Comparison of ENCODE assay signal across 20 cellular contexts in the genomic region with DNA sequence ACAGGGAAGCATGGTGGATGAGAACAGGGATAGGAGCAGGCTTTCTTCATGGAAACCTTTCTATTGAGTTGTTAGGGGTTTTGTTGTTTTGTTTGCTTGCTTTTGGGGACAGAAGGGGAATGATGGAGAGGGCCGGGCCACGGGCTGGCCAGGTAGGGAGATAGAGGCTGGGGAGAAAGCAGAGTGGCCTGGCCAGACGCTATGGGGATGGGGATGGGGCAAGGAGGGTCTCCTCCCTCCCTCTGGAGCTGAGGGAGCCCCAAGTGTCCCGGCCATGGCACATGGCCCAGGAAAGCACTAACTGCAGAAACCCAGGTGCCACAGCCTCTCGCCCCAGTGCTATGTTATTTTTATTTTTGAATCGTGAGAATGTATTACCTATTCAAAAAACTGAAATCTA. TPM values are rescaled to one million over a fixed set of nuclear protein-coding genes. Genes with fewer than 3 reads are reported as not detected.
"Had no signal": no experiment of that assay in that cellular context is flagged by ENCODE, and none has a peak within 500 bp of the region (broad histone marks: within the 10 kb centered on the region; RNA-seq: fewer than 3 reads in every experiment).

No MANE protein-coding gene starts in this region.

- H2AFZ ChIP-seq: neural progenitor cell had no signal

- H3K9ac ChIP-seq: neural progenitor cell had no signal

- DNase-seq: dorsolateral prefrontal cortex; effector CD4-positive, alpha-beta T cell; foreskin fibroblast; gastrocnemius medialis; left ventricle myocardium superior; lower lobe of right lung; naive B cell; psoas muscle; right cardiac atrium; sigmoid colon; stimulated activated CD4-positive, alpha-beta T cell treated with anti-CD3 and anti-CD28 coated beads, Interleukin-2, amount 100 ng/mL, for 24 hours; stimulated activated CD4-positive, alpha-beta T cell treated with anti-CD3 and anti-CD28 coated beads, Interleukin-4, amount 100 ng/mL, for 24 hours; stimulated activated naive CD4-positive, alpha-beta T cell treated with Interleukin-2 at 50 U/mL for 16 hours; stomach; thyroid gland had no signal

- H3K9me3 ChIP-seq: gastrocnemius medialis, lower lobe of right lung, psoas muscle, thyroid gland had no signal

- H3K4me2 ChIP-seq: neural progenitor cell had no signal

- H3K4me1 ChIP-seq: gastrocnemius medialis, lower lobe of right lung, neural progenitor cell, psoas muscle, sigmoid colon, stomach, thyroid gland had no signal

- H3K27me3 ChIP-seq: neural progenitor cell, sigmoid colon, thyroid gland had no signal

- H3K36me3 ChIP-seq: gastrocnemius medialis, lower lobe of right lung, neural progenitor cell, sigmoid colon, stomach, thyroid gland had no signal

- H3K27ac ChIP-seq: dorsolateral prefrontal cortex, gastrocnemius medialis, lower lobe of right lung, neural progenitor cell, psoas muscle, sigmoid colon, stomach, thyroid gland had no signal

- H3K4me3 ChIP-seq: dorsolateral prefrontal cortex, gastrocnemius medialis, lower lobe of right lung, neural progenitor cell, psoas muscle, sigmoid colon, stomach, thyroid gland had no signal

RNA-seq across cellular contexts. Expression of gene AOC1, which starts 10.0 kb away (rescaled TPM):
- total RNA-seq: glomerular endothelial cell; natural killer cell treated with Interleukin-12 subunit alpha and Interleukin-12 subunit beta and Interleukin-15 and Interleukin-18, amount 100 ng/mL, for 72 hours; osteoblast; temporal lobe had no signal
